18 cellular contexts compared by ENCODE assay signal in genomic region chr7:30524545-30524944, GRCh38. TPM values are rescaled to one million over a fixed set of nuclear protein-coding genes. Genes with fewer than 3 reads are reported as not detected.
DNase-seq lines count a peak whose midpoint lies in the region; ATAC-seq and TF ChIP-seq lines count a peak whose summit lies in the region.
"Had no signal": no experiment of that assay in that cellular context is flagged by ENCODE, and none has a peak within 500 bp of the region (broad histone marks: within the 10 kb centered on the region; RNA-seq: fewer than 3 reads in every experiment).

No MANE protein-coding gene starts in this region.

- no peak for TF ChIP-seq CTCF in choroid plexus epithelial cell (conservative IDR thresholded peaks at IDR 0.05; ENCODE audit: low read depth, low read length)

- no peak for ATAC-seq in activated CD8-positive, alpha-beta memory T cell treated with anti-CD3 and anti-CD28 coated beads, Interleukin-2, amount 10 ng/mL, durations not matched to agents 7 days and 5 days
- no peak for ATAC-seq in HG02588 (IDR thresholded peaks at IDR 0.05; ENCODE audit: unreplicated experiment)
- ATAC-seq: GM12878 had no signal

- no peaks in the 10 kb centered on the region for H3K27me3 Mint-ChIP-seq in activated CD8-positive, alpha-beta memory T cell treated with anti-CD3 and anti-CD28 coated beads, Interleukin-2, amount 10 ng/mL, durations not matched to agents 7 days and 5 days

- CTCF ChIA-PET in activated CD8-positive, alpha-beta memory T cell treated with anti-CD3 and anti-CD28 coated beads, Interleukin-2, amount 10 ng/mL, durations not matched to agents 7 days and 5 days (lab: Charles Lee): no interaction called here

- H3K4me1 Mint-ChIP-seq in activated CD8-positive, alpha-beta memory T cell treated with anti-CD3 and anti-CD28 coated beads, Interleukin-2, amount 10 ng/mL, durations not matched to agents 7 days and 5 days: peaks cover 23% of the 10 kb centered on the region

- no peak overlapping the region for H3K4me3 Mint-ChIP-seq in activated CD8-positive, alpha-beta memory T cell treated with anti-CD3 and anti-CD28 coated beads, Interleukin-2, amount 10 ng/mL, durations not matched to agents 7 days and 5 days
- H3K4me3 Mint-ChIP-seq: CD14-positive monocyte, H9 had no signal

- H3K36me3 Mint-ChIP-seq in activated CD8-positive, alpha-beta memory T cell treated with anti-CD3 and anti-CD28 coated beads, Interleukin-2, amount 10 ng/mL, durations not matched to agents 7 days and 5 days: no peaks in the 10 kb centered on the region

- no peak overlapping the region for H3K4me3 ChIP-seq in choroid plexus epithelial cell (ENCODE audit: low read depth, low read length)
- H3K4me3 ChIP-seq: GM12878, Peyer's patch had no signal

- DNase-seq in NCI-H510A treated with DMSO at 0.1 percent for 48 hours (lab: John Stamatoyannopoulos, UW) (peak; percentile 26), NCI-H510A (lab: John Stamatoyannopoulos, UW) (no peak), HT1080 (ENCODE audit: low read depth) (peak; percentile 25), choroid plexus epithelial cell (ENCODE audit: low read depth) (peak; percentile 52), mucosa of gallbladder (ENCODE audit: low spot score) (peak; percentile 56), OCI-M1 (lab: John Stamatoyannopoulos, UW) (no peak)
- no peak for DNase-seq in activated CD8-positive, alpha-beta memory T cell treated with anti-CD3 and anti-CD28 coated beads, Interleukin-2, amount 10 ng/mL, durations not matched to agents 7 days and 5 days
- DNase-seq: COR-L47, DMS79, H9, NCI-H1105 treated with DMSO at 0.1 percent for 48 hours, NCI-H187, NCI-H526, Peyer's patch, SIG-M5 had no signal

- H3K27ac Mint-ChIP-seq in activated CD8-positive, alpha-beta memory T cell treated with anti-CD3 and anti-CD28 coated beads, Interleukin-2, amount 10 ng/mL, durations not matched to agents 7 days and 5 days: no peak overlapping the region
- H3K27ac Mint-ChIP-seq: H9 had no signal

- no peaks in the 10 kb centered on the region for H3K9me3 Mint-ChIP-seq in activated CD8-positive, alpha-beta memory T cell treated with anti-CD3 and anti-CD28 coated beads, Interleukin-2, amount 10 ng/mL, durations not matched to agents 7 days and 5 days (ENCODE audit: low read depth)
- H3K9me3 Mint-ChIP-seq: H9 had no signal

RNA-seq across cellular contexts. Expression of gene GGCT, which starts 19.9 kb away (rescaled TPM):
- 76.5 and 85.7 TPM in 2 replicates for total RNA-seq in HT1080 (2014; rRNA removed; shearing (Covaris generic))
- polyA plus RNA-seq in HT1080 (2015; cell fraction: cytosol; rRNA removed): 73.9 and 80.1 TPM in 2 replicates
- polyA plus RNA-seq in HT1080 (2015; cell fraction: nucleus; rRNA removed): 19.2 and 23.8 TPM in 2 replicates
- 69.5 TPM for total RNA-seq in mucosa of gallbladder
- total RNA-seq in activated CD8-positive, alpha-beta memory T cell treated with anti-CD3 and anti-CD28 coated beads, Interleukin-2, amount 10 ng/mL, durations not matched to agents 7 days and 5 days: 10 to 100 TPM; 46.1 to 58.8 TPM

RNA-seq across cellular contexts. Expression of gene NOD1, which starts 46.0 kb away (rescaled TPM):
- total RNA-seq in HT1080 (2014; rRNA removed; shearing (Covaris generic)): 3.8 and 6.7 TPM in 2 replicates
- polyA plus RNA-seq in HT1080 (2015; cell fraction: cytosol; rRNA removed): 4.3 and 4.7 TPM in 2 replicates
- 8.4 and 10.2 TPM in 2 replicates for polyA plus RNA-seq in HT1080 (2015; cell fraction: nucleus; rRNA removed)
- total RNA-seq in mucosa of gallbladder: 12.7 TPM
- 10 to 100 TPM; 20.8 to 36.9 TPM for total RNA-seq in activated CD8-positive, alpha-beta memory T cell treated with anti-CD3 and anti-CD28 coated beads, Interleukin-2, amount 10 ng/mL, durations not matched to agents 7 days and 5 days

Comparison
In these comparisons a context has a peak if more than half of its experiments do, and no peak if none do; other contexts are left out.
1. DNase-seq: peak in NCI-H510A treated with DMSO at 0.1 percent for 48 hours (single experiment), HT1080 (single experiment), choroid plexus epithelial cell (single experiment) and mucosa of gallbladder (single experiment); none in NCI-H510A (single experiment), OCI-M1 (single experiment) and activated CD8-positive, alpha-beta memory T cell treated with anti-CD3 and anti-CD28 coated beads, Interleukin-2, amount 10 ng/mL, durations not matched to agents 7 days and 5 days (single experiment).